ENCODE assay signal across 8 cellular contexts in the genomic region with DNA sequence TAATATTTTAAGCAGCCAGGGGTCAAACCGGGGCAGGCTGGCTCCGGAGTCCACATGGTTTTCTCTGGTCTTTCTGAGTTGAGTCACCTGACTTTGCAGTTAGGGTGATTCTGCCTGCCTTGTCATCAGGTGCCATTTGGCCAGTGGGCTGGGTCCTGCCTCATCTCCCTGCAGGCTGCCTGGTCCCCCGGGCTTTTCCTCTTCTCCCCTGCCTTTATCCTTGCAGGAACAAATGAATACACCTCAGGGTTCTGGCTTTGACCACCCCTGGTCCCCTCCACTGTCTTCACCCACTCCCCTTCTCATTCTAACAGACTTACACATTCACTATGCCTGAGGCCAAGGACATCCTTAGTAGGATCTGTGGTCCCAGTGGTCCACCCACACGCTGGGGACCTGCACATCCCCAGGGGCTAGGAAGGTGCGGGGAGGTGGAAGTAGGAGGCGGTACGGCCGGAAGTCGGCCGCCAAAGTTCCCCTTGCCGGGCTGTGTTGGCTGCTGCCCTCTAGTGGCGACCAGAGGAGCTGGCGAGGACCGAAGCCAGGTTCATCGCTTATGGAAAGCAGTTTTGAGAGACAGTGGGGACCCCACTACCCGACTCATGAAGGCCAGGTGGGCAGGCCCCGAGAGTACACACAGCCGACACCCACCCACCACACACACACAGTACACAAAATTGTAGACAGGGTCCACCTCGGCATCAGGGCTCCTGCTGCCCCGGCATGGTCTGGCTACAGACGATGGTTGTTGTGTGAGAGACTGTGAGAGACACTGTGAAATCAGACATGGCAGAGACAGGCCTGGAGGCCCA. TPM values are rescaled to one million over a fixed set of nuclear protein-coding genes. Genes with fewer than 3 reads are reported as not detected.
DNase-seq lines count a peak whose midpoint lies in the region; ATAC-seq and TF ChIP-seq lines count a peak whose summit lies in the region.

No MANE protein-coding gene starts in this region.

- no peaks in the 10 kb centered on the region for H3K27me3 ChIP-seq in naive thymus-derived CD4-positive, alpha-beta T cell (ENCODE audit: control insufficient read depth in 2 of 2, insufficient read depth in 2 of 2, low read length in 2 of 2)

- H3K4me3 ChIP-seq in naive thymus-derived CD4-positive, alpha-beta T cell (ENCODE audit: low read length) = peak overlapping the region; percentile 66

- peaks cover 6 to 29% (median 12%) of the 10 kb centered on the region in 7 donors for H3K4me1 Mint-ChIP-seq in naive thymus-derived CD4-positive, alpha-beta T cell
- H3K4me1 Mint-ChIP-seq in stimulated activated memory B cell treated with anti-CD40 and anti-IgM and Interleukin-4, amounts not matched to agents 10 μg/mL and 1 μg/mL and 100 μg/mL, for 72 hours = peaks cover 21% of the 10 kb centered on the region

- ATAC-seq in GM19438 (IDR thresholded peaks at IDR 0.05; ENCODE audit: low read depth, unreplicated experiment) (peak; percentile 90), HG03558 (IDR thresholded peaks at IDR 0.05; ENCODE audit: extremely low read depth, unreplicated experiment) (peak; percentile 52)
- ATAC-seq in naive thymus-derived CD4-positive, alpha-beta T cell = peak; percentile 98
- peak; percentile 91 for ATAC-seq in stimulated activated memory B cell treated with anti-CD40 and anti-IgM and Interleukin-4, amounts not matched to agents 10 μg/mL and 1 μg/mL and 100 μg/mL, for 72 hours

- H3K27ac Mint-ChIP-seq in naive thymus-derived CD4-positive, alpha-beta T cell = peak overlapping the region in 8 of 9 donors; percentile 36 to 77 (median 60)
- H3K27ac Mint-ChIP-seq in stimulated activated memory B cell treated with anti-CD40 and anti-IgM and Interleukin-4, amounts not matched to agents 10 μg/mL and 1 μg/mL and 100 μg/mL, for 72 hours = peak overlapping the region; percentile 83

- H3K9me3 Mint-ChIP-seq in naive thymus-derived CD4-positive, alpha-beta T cell = no peaks in the 10 kb centered on the region
- no peaks in the 10 kb centered on the region for H3K9me3 Mint-ChIP-seq in stimulated activated memory B cell treated with anti-CD40 and anti-IgM and Interleukin-4, amounts not matched to agents 10 μg/mL and 1 μg/mL and 100 μg/mL, for 72 hours

- peaks cover 0 to 6% (median 3%) of the 10 kb centered on the region in 5 donors for H3K27me3 Mint-ChIP-seq in naive thymus-derived CD4-positive, alpha-beta T cell
- H3K27me3 Mint-ChIP-seq in stimulated activated memory B cell treated with anti-CD40 and anti-IgM and Interleukin-4, amounts not matched to agents 10 μg/mL and 1 μg/mL and 100 μg/mL, for 72 hours = peaks cover 9% of the 10 kb centered on the region

- no peak for TF ChIP-seq POLR2A in erythroblast (IDR thresholded peaks at IDR 0.05; ENCODE audit: low read length)

- H3K36me3 ChIP-seq in naive thymus-derived CD4-positive, alpha-beta T cell (ENCODE audit: control insufficient read depth in 2 of 3, insufficient read depth in 3 of 3, low read length in 3 of 3) = no peaks in the 10 kb centered on the region

- no peaks in the 10 kb centered on the region for H3K9me3 ChIP-seq in naive thymus-derived CD4-positive, alpha-beta T cell (ENCODE audit: control insufficient read depth in 2 of 3, low read length in 3 of 3)

- intact Hi-C loops in naive thymus-derived CD4-positive, alpha-beta T cell (cut with micrococcal nuclease) = loop anchor here (1.0 kb wide), 3 partner anchors 16 to 67 kb away; partner anchors contain the start of gene NAGK (in 1 of the 2)

- CTCF ChIA-PET in naive thymus-derived CD4-positive, alpha-beta T cell (lab: Charles Lee) = interaction anchor here (0.7 to 2.3 kb wide), 9 partner anchors 16 to 70 kb away, joined by 3 to 24 read pairs (median 7); no protein-coding TSS in a partner anchor

- DNase-seq in COLO668 (lab: John Stamatoyannopoulos, UW; ENCODE audit: unreplicated experiment) (peak; percentile 76), NOMO-1 (lab: John Stamatoyannopoulos, UW; ENCODE audit: unreplicated experiment in 2 of 2) (peak; percentile 36 to 51), erythroblast (lab: John Stamatoyannopoulos, UW) (peak; percentile 83 to 89)
- DNase-seq in activated CD8-positive, alpha-beta memory T cell treated with anti-CD3 and anti-CD28 coated beads, Interleukin-2, amount 50 U/mL, for 1 hour (ENCODE audit: extremely low read depth) = peak; percentile 47
- peak; percentile 65 to 82 (median 76) for DNase-seq in naive thymus-derived CD4-positive, alpha-beta T cell

- no peaks in the 10 kb centered on the region for H3K36me3 Mint-ChIP-seq in naive thymus-derived CD4-positive, alpha-beta T cell
- no peaks in the 10 kb centered on the region for H3K36me3 Mint-ChIP-seq in stimulated activated memory B cell treated with anti-CD40 and anti-IgM and Interleukin-4, amounts not matched to agents 10 μg/mL and 1 μg/mL and 100 μg/mL, for 72 hours

- peak overlapping the region; percentile 44 to 78 (median 64) for H3K4me3 Mint-ChIP-seq in naive thymus-derived CD4-positive, alpha-beta T cell
- peak overlapping the region; percentile 72 for H3K4me3 Mint-ChIP-seq in stimulated activated memory B cell treated with anti-CD40 and anti-IgM and Interleukin-4, amounts not matched to agents 10 μg/mL and 1 μg/mL and 100 μg/mL, for 72 hours

- H3K4me1 ChIP-seq in naive thymus-derived CD4-positive, alpha-beta T cell (ENCODE audit: control insufficient read depth in 2 of 2, insufficient read depth in 2 of 2, low read length in 2 of 2) = peaks cover 6 to 10% of the 10 kb centered on the region in 2 donors

- POLR2A ChIA-PET in naive thymus-derived CD4-positive, alpha-beta T cell (lab: Charles Lee) = interaction anchor here (1.3 to 2.0 kb wide), 2 partner anchors 20 to 67 kb away, joined by 4 to 10 read pairs; partner anchors contain the start of gene NAGK

- H3K27ac ChIP-seq in naive thymus-derived CD4-positive, alpha-beta T cell (ENCODE audit: low read depth, low read length) = peak overlapping the region; percentile 52

RNA-seq across cellular contexts. Expression of gene TEX261, which starts 6.3 kb away (rescaled TPM):
- 10 to 100 TPM; 33.2 to 66.3 (median 56.4) TPM for total RNA-seq in naive thymus-derived CD4-positive, alpha-beta T cell
- 10 to 100 TPM; 35.6 to 44.4 TPM for polyA plus RNA-seq in naive thymus-derived CD4-positive, alpha-beta T cell

RNA-seq across cellular contexts. Expression of gene ANKRD53, which starts 22.6 kb away (rescaled TPM):
- 1 to 10 TPM in 1 of 5 experiments, under 1 TPM in 3, not detected in 1; 0.21 to 1.5 (median 0.63) TPM for total RNA-seq in naive thymus-derived CD4-positive, alpha-beta T cell
- polyA plus RNA-seq in naive thymus-derived CD4-positive, alpha-beta T cell = not detected

Comparison
In these comparisons a context has a peak if more than half of its experiments do, and no peak if none do; other contexts are left out.
1. Peak in every context shown above with its lines: DNase-seq, ATAC-seq, H3K4me3 ChIP-seq and H3K27ac ChIP-seq.